16 cellular contexts compared by ENCODE assay signal in genomic region chr1:174996474-174996873, GRCh38. TPM values are rescaled to one million over a fixed set of nuclear protein-coding genes. Genes with fewer than 3 reads are reported as not detected.
A peak's percentile ranks its signal among the peaks of the same experiment; 100 is the strongest.
DNase-seq lines count a peak whose midpoint lies in the region; ATAC-seq lines count a peak whose summit lies in the region.
"Had no signal": no experiment of that assay in that cellular context is flagged by ENCODE, and none has a peak within 500 bp of the region (broad histone marks: within the 10 kb centered on the region; RNA-seq: fewer than 3 reads in every experiment).

No MANE protein-coding gene starts in this region.

- peaks cover 30% of the 10 kb centered on the region for H3K4me1 Mint-ChIP-seq in activated naive CD8-positive, alpha-beta T cell treated with anti-CD3 and anti-CD28 coated beads, Interleukin-2, amount 50 U/mL, for 24 hours
- peaks cover 18% of the 10 kb centered on the region for H3K4me1 Mint-ChIP-seq in activated naive CD8-positive, alpha-beta T cell treated with anti-CD3 and anti-CD28 coated beads for 36 hours

- no peaks in the 10 kb centered on the region for H3K27me3 Mint-ChIP-seq in activated naive CD8-positive, alpha-beta T cell treated with anti-CD3 and anti-CD28 coated beads, Interleukin-2, amount 50 U/mL, for 24 hours
- H3K27me3 Mint-ChIP-seq in activated naive CD8-positive, alpha-beta T cell treated with anti-CD3 and anti-CD28 coated beads for 36 hours = no peaks in the 10 kb centered on the region
- H3K27me3 Mint-ChIP-seq: IgD-negative memory B cell had no signal

- H3K4me3 Mint-ChIP-seq in activated naive CD8-positive, alpha-beta T cell treated with anti-CD3 and anti-CD28 coated beads, Interleukin-2, amount 50 U/mL, for 24 hours = no peak overlapping the region
- H3K4me3 Mint-ChIP-seq in activated naive CD8-positive, alpha-beta T cell treated with anti-CD3 and anti-CD28 coated beads for 36 hours = no peak overlapping the region
- H3K4me3 Mint-ChIP-seq: endodermal cell; T-helper 1 cell treated with Interleukin-12 subunit alpha and Interleukin-12 subunit beta and Interleukin-4 antibody, amounts not matched to agents 30 μg/mL and 1 μg/mL, for 36 hours had no signal

- no peak for DNase-seq in activated naive CD8-positive, alpha-beta T cell treated with anti-CD3 and anti-CD28 coated beads, Interleukin-2, amount 50 U/mL, for 24 hours
- DNase-seq in activated naive CD8-positive, alpha-beta T cell treated with anti-CD3 and anti-CD28 coated beads for 36 hours = no peak
- DNase-seq in RPMI7951 (ENCODE audit: low read depth) (peak; percentile 25), epithelial cell of prostate (ENCODE audit: low read depth, low spot score) (no peak), posterior vena cava (ENCODE audit: low spot score) (no peak), midbrain (lab: John Stamatoyannopoulos, UW) (no peak), T-helper 1 cell (no peak), SKM-1 treated with dmso at 0.1 percent for 144 hours (lab: John Stamatoyannopoulos, UW; ENCODE audit: unreplicated experiment) (no peak)
- DNase-seq: activated CD4-positive, alpha-beta T cell treated with anti-CD3 and anti-CD28 coated beads for 4 hours; endodermal cell; NCI-H1694 treated with DMSO at 0.1 percent for 48 hours; NCI-H524; posterior cingulate gyrus had no signal

- peaks cover 25% of the 10 kb centered on the region for H3K36me3 Mint-ChIP-seq in activated naive CD8-positive, alpha-beta T cell treated with anti-CD3 and anti-CD28 coated beads, Interleukin-2, amount 50 U/mL, for 24 hours (ENCODE audit: low read depth)
- H3K36me3 Mint-ChIP-seq in activated naive CD8-positive, alpha-beta T cell treated with anti-CD3 and anti-CD28 coated beads for 36 hours = peaks cover 21% of the 10 kb centered on the region
- H3K36me3 Mint-ChIP-seq: IgD-negative memory B cell had no signal

- H3K27ac ChIP-seq in epithelial cell of prostate = peak overlapping the region; percentile 5

- intact Hi-C loops in posterior vena cava (cut with DNase I) = no loop called here

- peak overlapping the region; percentile 49 for H3K27ac Mint-ChIP-seq in activated naive CD8-positive, alpha-beta T cell treated with anti-CD3 and anti-CD28 coated beads, Interleukin-2, amount 50 U/mL, for 24 hours
- no peak overlapping the region for H3K27ac Mint-ChIP-seq in activated naive CD8-positive, alpha-beta T cell treated with anti-CD3 and anti-CD28 coated beads for 36 hours
- H3K27ac Mint-ChIP-seq: activated T-helper 1 cell treated with anti-CD3 and anti-CD28 coated beads, Interleukin-12 subunit alpha, Interleukin-12 subunit beta, Interleukin-2, Interleukin-4 antibody, amounts not matched to agents 30 ng/mL and 10 ng/mL and 1 ng/mL, durations not matched to agents 14 hours and 24 hours and 36 hours; endodermal cell had no signal

- no peak for ATAC-seq in activated naive CD8-positive, alpha-beta T cell treated with anti-CD3 and anti-CD28 coated beads, Interleukin-2, amount 50 U/mL, for 24 hours

- H3K9me3 Mint-ChIP-seq in activated naive CD8-positive, alpha-beta T cell treated with anti-CD3 and anti-CD28 coated beads, Interleukin-2, amount 50 U/mL, for 24 hours = no peaks in the 10 kb centered on the region
- no peaks in the 10 kb centered on the region for H3K9me3 Mint-ChIP-seq in activated naive CD8-positive, alpha-beta T cell treated with anti-CD3 and anti-CD28 coated beads for 36 hours
- H3K9me3 Mint-ChIP-seq: activated T-helper 1 cell treated with anti-CD3 and anti-CD28 coated beads, Interleukin-12 subunit alpha, Interleukin-12 subunit beta, Interleukin-2, Interleukin-4 antibody, amounts not matched to agents 30 ng/mL and 10 ng/mL and 1 ng/mL, durations not matched to agents 14 hours and 24 hours and 36 hours; endodermal cell; IgD-negative memory B cell; T-helper 1 cell treated with Interleukin-12 subunit alpha and Interleukin-12 subunit beta and Interleukin-4 antibody, amounts not matched to agents 30 μg/mL and 1 μg/mL, for 36 hours had no signal

RNA-seq across cellular contexts. Expression of gene CACYBP, which starts 3.3 kb away (rescaled TPM):
- total RNA-seq in activated naive CD8-positive, alpha-beta T cell treated with anti-CD3 and anti-CD28 coated beads for 36 hours = 100 to 1,000 TPM; 345 to 385 TPM
- total RNA-seq in RPMI7951 (2014; rRNA removed; shearing (Covaris generic)) = 258 and 530 TPM in 2 replicates
- total RNA-seq in posterior vena cava = 10 to 100 TPM; 45.7 to 47.9 TPM

RNA-seq across cellular contexts. Expression of gene MRPS14, which starts 26.8 kb away (rescaled TPM):
- total RNA-seq in activated naive CD8-positive, alpha-beta T cell treated with anti-CD3 and anti-CD28 coated beads for 36 hours = 10 to 100 TPM; 42.1 to 44.0 TPM
- 27.8 and 43.1 TPM in 2 replicates for total RNA-seq in RPMI7951 (2014; rRNA removed; shearing (Covaris generic))
- 10 to 100 TPM; 18.1 to 28.8 TPM for total RNA-seq in posterior vena cava
